Comparison of ENCODE assay signal across 8 cellular contexts in the genomic region with DNA sequence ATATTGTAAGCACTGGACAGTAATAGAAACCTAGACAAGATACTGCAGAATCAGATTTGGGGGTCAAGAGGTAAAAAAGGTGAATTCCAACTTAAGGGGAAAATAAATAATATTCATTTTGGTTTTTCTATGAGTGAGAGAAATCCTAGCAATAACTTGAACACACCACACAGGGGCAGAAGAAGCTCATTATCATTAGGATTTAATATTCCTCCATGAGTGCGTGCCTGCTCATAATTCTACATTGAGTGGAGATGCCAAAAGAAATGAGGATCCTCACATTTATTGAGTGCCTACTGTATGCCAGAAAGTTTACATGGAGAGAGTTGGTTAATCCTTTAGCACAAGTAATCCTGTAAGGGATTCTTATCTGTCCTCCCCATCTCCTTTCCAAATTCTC. TPM values are rescaled to one million over a fixed set of nuclear protein-coding genes. Genes with fewer than 3 reads are reported as not detected.
DNase-seq lines count a peak whose midpoint lies in the region; ATAC-seq and TF ChIP-seq lines count a peak whose summit lies in the region.

No MANE protein-coding gene starts in this region.

- H3K27me3 ChIP-seq in cardiac muscle cell, result no peaks in the 10 kb centered on the region
- no peaks in the 10 kb centered on the region for H3K27me3 ChIP-seq in Panc1 (ENCODE audit: control insufficient read depth, insufficient read depth, low read length)
- peaks cover 23% of the 10 kb centered on the region for H3K27me3 ChIP-seq in upper lobe of right lung
- no peaks in the 10 kb centered on the region for H3K27me3 ChIP-seq in colonic mucosa

- intact Hi-C loops in left cardiac atrium (cut with DNase I) (loop anchor here (5.0 to 10.0 kb wide), 2 partner anchors 274 to 276 kb away; no protein-coding TSS in a partner anchor), Panc1 (cut with micrococcal nuclease; ENCODE audit: unreplicated experiment) (loop anchor here (5.0 to 10.0 kb wide), 3 partner anchors 99 to 276 kb away; no protein-coding TSS in a partner anchor), upper lobe of right lung (cut with DNase I) (loop anchor here (5.0 kb wide), 1 partner anchor 99 kb away; no protein-coding TSS in a partner anchor), colonic mucosa (cut with DNase I) (loop anchor here (5.0 to 10.0 kb wide), 2 partner anchors 276 to 424 kb away; no protein-coding TSS in a partner anchor)

- H3K4me3 ChIP-seq in cardiac muscle cell (no peak overlapping the region), Panc1 (ENCODE audit: low read depth in 2 of 2, low read length in 2 of 2) (no peak overlapping the region), foreskin fibroblast (ENCODE audit: low read depth in 1 of 2, low read length in 2 of 2) (no peak overlapping the region), upper lobe of right lung (no peak overlapping the region), colonic mucosa (no peak overlapping the region)

- BruUV-seq in Panc1 (replicated peaks; lab: Mats Ljungman, UMichigan), result no TSS peak

- POLR2A ChIA-PET in Panc1 (lab: Charles Lee), result no interaction called here

- H3K27ac ChIP-seq in cardiac muscle cell, result no peak overlapping the region
- H3K27ac ChIP-seq in Panc1 (ENCODE audit: low read length), result no peak overlapping the region
- no peak overlapping the region for H3K27ac ChIP-seq in upper lobe of right lung
- no peak overlapping the region for H3K27ac ChIP-seq in colonic mucosa

- ATAC-seq in left cardiac atrium, result no peak
- ATAC-seq in Panc1, result no peak
- peak; percentile 67 for ATAC-seq in upper lobe of right lung
- no peak for ATAC-seq in HG03045 (IDR thresholded peaks at IDR 0.05; ENCODE audit: unreplicated experiment)
- no peak for ATAC-seq in HG02970 (IDR thresholded peaks at IDR 0.05; ENCODE audit: low FRiP score, unreplicated experiment)

- H3K36me3 ChIP-seq in cardiac muscle cell (no peaks in the 10 kb centered on the region), Panc1 (ENCODE audit: control insufficient read depth, insufficient read depth, low read length) (no peaks in the 10 kb centered on the region), upper lobe of right lung (no peaks in the 10 kb centered on the region), colonic mucosa (no peaks in the 10 kb centered on the region)

- CTCF ChIA-PET in Panc1 (lab: Charles Lee), result interaction anchor here (0.7 to 2.1 kb wide), 2 partner anchors 100 to 102 kb away, joined by 4 to 11 read pairs; no protein-coding TSS in a partner anchor

- in situ Hi-C loops in Panc1 (cut with HindIII; ENCODE audit: low pct_unique_long_range_greater_than_20kb, low sequenced_read_pairs), result no loop called here

- H3K9me3 ChIP-seq in cardiac muscle cell (ENCODE audit: low read depth) (no peaks in the 10 kb centered on the region), Panc1 (ENCODE audit: control insufficient read depth, insufficient read depth, low read depth, low read length) (no peaks in the 10 kb centered on the region), upper lobe of right lung (no peaks in the 10 kb centered on the region), colonic mucosa (no peaks in the 10 kb centered on the region)

- TF ChIP-seq CTCF in cardiac muscle cell (IDR thresholded peaks at IDR 0.05; ENCODE audit: low read depth, low read length) (peak; percentile 47), Panc1 (IDR thresholded peaks at IDR 0.05) (peak; percentile 31; the same call in 1 of the 2 replicates), foreskin fibroblast (IDR thresholded peaks at IDR 0.05; ENCODE audit: low read depth, low read length) (peak; percentile 35), upper lobe of right lung (IDR thresholded peaks at IDR 0.05) (peak; percentile 47), colonic mucosa (IDR thresholded peaks at IDR 0.05) (no peak)

- peak; percentile 14 to 62 for DNase-seq in cardiac muscle cell (ENCODE audit: low read depth in 1 of 2, low spot score in 1 of 2)
- no peak for DNase-seq in left cardiac atrium
- no peak for DNase-seq in Panc1 (ENCODE audit: low read depth, low spot score)
- DNase-seq in foreskin fibroblast, result peak; percentile 23 to 68
- DNase-seq in upper lobe of right lung, result no peak
- no peak for DNase-seq in colonic mucosa

- H3K9ac ChIP-seq in colonic mucosa (ENCODE audit: low read depth in 2 of 2, low read length in 2 of 2), result no peak overlapping the region

- H3K4me1 ChIP-seq in cardiac muscle cell (ENCODE audit: low read depth) (no peaks in the 10 kb centered on the region), Panc1 (ENCODE audit: control insufficient read depth, insufficient read depth, low read length) (no peaks in the 10 kb centered on the region), upper lobe of right lung (no peaks in the 10 kb centered on the region), colonic mucosa (no peaks in the 10 kb centered on the region)

RNA-seq across cellular contexts. Expression of a gene that starts 40.5 kb away (rescaled TPM):
- total RNA-seq in cardiac muscle cell (11.9 and 13.9 TPM in 2 replicates), left cardiac atrium (1 to 10 TPM; 2.7 to 2.9 TPM), Panc1 (2021; ENCODE audit: unreplicated experiment) (23.0 TPM), upper lobe of right lung (63.1 TPM), colonic mucosa (1 to 10 TPM; 2.2 to 3.6 TPM)
- 13.8 and 14.1 TPM in 2 replicates for polyA plus RNA-seq in cardiac muscle cell
- 10.8 TPM for polyA plus RNA-seq in Panc1 (2012; ENCODE audit: insufficient read length)

Comparison
In these comparisons a context has a peak if more than half of its experiments do, and no peak if none do; other contexts are left out.
1. DNase-seq: peak in cardiac muscle cell (2 of 2) and foreskin fibroblast (2 of 2); none in left cardiac atrium (single experiment), Panc1 (single experiment), upper lobe of right lung (single experiment) and colonic mucosa (single experiment).